ENCODE assay signal across 1 cellular context in genomic region chr6:28943223-28943556, GRCh38.
TF ChIP-seq lines count a peak whose summit lies in the region.

No MANE protein-coding gene starts in this region.

TF ChIP-seq in GM12878, 131 proteins besides CTCF, POLR2A, EP300 and RAD21 (continued from another document):
- TF ChIP-seq IRF3 (IDR thresholded peaks at IDR 0.05) (no peak), ZNF274 (IDR thresholded peaks at IDR 0.05; ENCODE audit: insufficient read depth, insufficient read length) (no peak), NFIC (IDR thresholded peaks at IDR 0.05; ENCODE audit: low read depth, low read length) (no peak)
